ENCODE assay signal across 8 cellular contexts in the genomic region with DNA sequence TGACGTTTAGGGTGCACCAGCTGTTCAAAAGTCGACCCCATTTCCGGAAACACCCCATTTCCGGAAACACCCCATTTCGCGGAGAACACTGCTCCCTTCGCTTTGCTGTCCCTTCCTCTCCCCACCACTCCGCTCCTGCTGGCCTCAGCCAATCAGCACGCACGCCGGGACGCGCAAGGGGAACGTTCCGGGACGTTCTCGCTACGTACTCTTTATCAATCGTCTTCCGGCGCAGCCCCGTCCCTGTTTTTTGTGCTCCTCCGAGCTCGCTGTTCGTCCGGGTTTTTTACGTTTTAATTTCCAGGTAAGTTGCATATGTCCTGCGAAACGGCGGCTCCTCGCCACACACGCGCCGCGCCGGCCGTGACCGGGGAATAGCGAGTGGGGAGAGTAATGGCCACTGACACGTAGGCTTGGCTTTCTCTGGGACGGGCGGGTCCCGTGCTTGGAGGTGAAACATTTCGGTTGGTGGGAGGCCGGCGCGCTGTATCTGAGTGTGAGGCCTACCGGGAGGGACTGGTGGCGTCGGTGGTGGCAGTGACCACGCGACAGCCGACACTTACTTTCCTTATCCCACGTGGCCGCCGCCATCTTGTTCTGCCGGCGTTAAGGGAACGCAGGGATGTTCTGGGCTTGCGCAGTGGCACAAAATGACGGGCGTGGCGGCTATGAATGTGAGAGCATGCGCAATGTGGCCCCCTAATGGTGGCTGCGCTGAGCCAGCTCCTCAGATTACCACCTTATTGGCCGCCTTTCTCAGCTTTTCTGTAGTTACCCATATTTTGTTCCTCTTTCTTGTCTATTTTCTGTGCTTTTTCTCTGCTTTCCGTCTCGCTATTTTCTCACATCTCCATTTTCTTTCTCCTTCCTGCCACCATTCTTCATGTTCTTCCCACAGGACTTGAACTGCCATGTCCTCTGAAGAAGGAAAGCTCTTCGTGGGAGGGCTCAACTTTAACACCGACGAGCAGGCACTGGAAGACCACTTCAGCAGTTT. TPM values are rescaled to one million over a fixed set of nuclear protein-coding genes. Genes with fewer than 3 reads are reported as not detected.
A peak's percentile ranks its signal among the peaks of the same experiment; 100 is the strongest.
DNase-seq lines count a peak whose midpoint lies in the region; ATAC-seq and TF ChIP-seq lines count a peak whose summit lies in the region.

A gene (plus strand): TSS at position 215 of the 997 bp plus-strand sequence. CDS start 697 bp downstream, at position 912.

- H3K27me3 ChIP-seq in SU-DHL-6 (ENCODE audit: low read length): no peaks in the 10 kb centered on the region
- no peaks in the 10 kb centered on the region for H3K27me3 ChIP-seq in ovary
- H3K27me3 ChIP-seq in thymus (ENCODE audit: control insufficient read depth, insufficient read depth): no peaks in the 10 kb centered on the region

- H3K27ac Mint-ChIP-seq in activated naive CD8-positive, alpha-beta T cell treated with anti-CD3 and anti-CD28 coated beads, Interleukin-2, amount 10 ng/mL, durations not matched to agents 7 days and 5 days: peak within 1 kb of the TSS; percentile 99

- no peaks in the 10 kb centered on the region for H3K9me3 Mint-ChIP-seq in activated naive CD8-positive, alpha-beta T cell treated with anti-CD3 and anti-CD28 coated beads, Interleukin-2, amount 10 ng/mL, durations not matched to agents 7 days and 5 days

- WGBS in ovary, 3 donors: 35 to 42% (median 36%) methylated on average over 71 of the region's 71 CpGs
- WGBS in thymus: under 1% methylated on average over 71 of the region's 71 CpGs

- peaks cover 15% of the 10 kb centered on the region for H3K79me2 ChIP-seq in SU-DHL-6 (ENCODE audit: insufficient read depth, low read length)

- H3K9ac ChIP-seq in SU-DHL-6 (ENCODE audit: low read length): peak within 1 kb of the TSS; percentile 98

- peak within 1 kb of the TSS; percentile 35 for H2AFZ ChIP-seq in SU-DHL-6 (ENCODE audit: low read depth, low read length, severe bottlenecking)

- H3K27ac ChIP-seq in SU-DHL-6 (ENCODE audit: low read depth, low read length) (peak within 1 kb of the TSS; percentile 83), ovary (peak within 1 kb of the TSS; percentile 93 to 95), thymus (ENCODE audit: low read depth) (peak within 1 kb of the TSS; percentile 100)

- H3K36me3 Mint-ChIP-seq in activated naive CD8-positive, alpha-beta T cell treated with anti-CD3 and anti-CD28 coated beads, Interleukin-2, amount 10 ng/mL, durations not matched to agents 7 days and 5 days: peaks cover 19% of the 10 kb centered on the region

- peak; percentile 92 for ATAC-seq in HG02678 (IDR thresholded peaks at IDR 0.05; ENCODE audit: unreplicated experiment)
- ATAC-seq in activated naive CD8-positive, alpha-beta T cell treated with anti-CD3 and anti-CD28 coated beads, Interleukin-2, amount 10 ng/mL, durations not matched to agents 7 days and 5 days (ENCODE audit: low read depth): peak; percentile 95

- TF ChIP-seq EP300 in ovary (IDR thresholded peaks at IDR 0.05): no peak

- intact Hi-C loops in head of caudate nucleus (cut with DNase I): no loop called here
- intact Hi-C loops in ovary (cut with DNase I): no loop called here

- H3K36me3 ChIP-seq in SU-DHL-6 (ENCODE audit: low read length): peaks cover 30% of the 10 kb centered on the region
- no peaks in the 10 kb centered on the region for H3K36me3 ChIP-seq in ovary
- H3K36me3 ChIP-seq in thymus (ENCODE audit: control insufficient read depth, insufficient read depth): peaks cover 26% of the 10 kb centered on the region

- peak within 1 kb of the TSS; percentile 98 for H3K4me2 ChIP-seq in SU-DHL-6 (ENCODE audit: low read depth, low read length, poor library complexity, severe bottlenecking)

- H3K4me1 ChIP-seq in ovary (ENCODE audit: insufficient read depth) (no peaks in the 10 kb centered on the region), thymus (ENCODE audit: control insufficient read depth, insufficient read depth, low read length) (peaks cover 13% of the 10 kb centered on the region)

- peaks cover 7% of the 10 kb centered on the region; the same call in 1 of the 2 replicates for H4K20me1 ChIP-seq in SU-DHL-6 (ENCODE audit: low read depth, low read length)

- peaks cover 8% of the 10 kb centered on the region for H3K4me1 Mint-ChIP-seq in activated naive CD8-positive, alpha-beta T cell treated with anti-CD3 and anti-CD28 coated beads, Interleukin-2, amount 10 ng/mL, durations not matched to agents 7 days and 5 days

- peak; percentile 46 for TF ChIP-seq CTCF in GM12873 (IDR thresholded peaks at IDR 0.05; ENCODE audit: insufficient read depth, low read depth, low read length, missing control alignments)
- no peak for TF ChIP-seq CTCF in SU-DHL-6 (IDR thresholded peaks at IDR 0.05; ENCODE audit: insufficient read depth, low read length, poor library complexity, severe bottlenecking)
- peak in 2 of 3 donors; percentile 44 to 45 for TF ChIP-seq CTCF in ovary (IDR thresholded peaks at IDR 0.05)

- H3K4me3 ChIP-seq in SU-DHL-6 (ENCODE audit: insufficient read depth, low read length, poor library complexity, severe bottlenecking) (peak within 1 kb of the TSS; percentile 98), ovary (peak within 1 kb of the TSS; percentile 75), thymus (ENCODE audit: low read length) (peak within 1 kb of the TSS; percentile 78)

- H3K9me2 ChIP-seq in SU-DHL-6 (replicated peaks; ENCODE audit: insufficient read depth, low read length): no peaks in the 10 kb centered on the region

- peak within 1 kb of the TSS; percentile 99 for H3K4me3 Mint-ChIP-seq in activated naive CD8-positive, alpha-beta T cell treated with anti-CD3 and anti-CD28 coated beads, Interleukin-2, amount 10 ng/mL, durations not matched to agents 7 days and 5 days

- no peaks in the 10 kb centered on the region for H3K27me3 Mint-ChIP-seq in activated naive CD8-positive, alpha-beta T cell treated with anti-CD3 and anti-CD28 coated beads, Interleukin-2, amount 10 ng/mL, durations not matched to agents 7 days and 5 days

- POLR2A ChIA-PET in activated naive CD8-positive, alpha-beta T cell treated with anti-CD3 and anti-CD28 coated beads, Interleukin-2, amount 10 ng/mL, durations not matched to agents 7 days and 5 days (lab: Charles Lee): interaction anchor here (0.6 to 2.4 kb wide), 16 partner anchors 9 to 225 kb away, joined by 3 to 26 read pairs (median 4); a partner anchor contains a TSS

- H3K9me3 ChIP-seq in SU-DHL-6 (ENCODE audit: insufficient read depth, low read length): no peaks in the 10 kb centered on the region
- no peaks in the 10 kb centered on the region for H3K9me3 ChIP-seq in ovary
- H3K9me3 ChIP-seq in thymus (ENCODE audit: control insufficient read depth): no peaks in the 10 kb centered on the region

- DNase-seq in NCI-H1417 (lab: John Stamatoyannopoulos, UW) (peak; percentile 83 to 95 (median 88)), head of caudate nucleus (peak; percentile 84 to 96 (median 92)), ovary (peak; percentile 91 to 94 (median 91))
- peak; percentile 85 for DNase-seq in activated naive CD8-positive, alpha-beta T cell treated with anti-CD3 and anti-CD28 coated beads, Interleukin-2, amount 10 ng/mL, durations not matched to agents 7 days and 5 days

- H3F3A ChIP-seq in SU-DHL-6 (ENCODE audit: insufficient read depth): peaks cover 30% of the 10 kb centered on the region

- TF ChIP-seq POLR2A in ovary (IDR thresholded peaks at IDR 0.05): peak; percentile 90

RNA-seq across cellular contexts. Expression of the gene that starts here (rescaled TPM):
- 100 to 1,000 TPM; 159 to 164 TPM for total RNA-seq in activated naive CD8-positive, alpha-beta T cell treated with anti-CD3 and anti-CD28 coated beads, Interleukin-2, amount 10 ng/mL, durations not matched to agents 7 days and 5 days
- 100 to 1,000 TPM; 103 to 421 (median 153) TPM for total RNA-seq in ovary
- 100 to 1,000 TPM; 139 to 205 TPM for polyA plus RNA-seq in ovary
- polyA plus RNA-seq in thymus: 213 TPM

Comparison
In these comparisons a context has a peak if more than half of its experiments do, and no peak if none do; other contexts are left out.
1. Peak in every context shown above with its lines: DNase-seq, ATAC-seq, H3K4me3 ChIP-seq and H3K27ac ChIP-seq.